ENCODE assay signal across 23 cellular contexts in genomic region chr4:52091811-52092210, GRCh38. TPM values are rescaled to one million over a fixed set of nuclear protein-coding genes. Genes with fewer than 3 reads are reported as not detected.
A peak's percentile ranks its signal among the peaks of the same experiment; 100 is the strongest.
DNase-seq lines count a peak whose midpoint lies in the region; ATAC-seq and TF ChIP-seq lines count a peak whose summit lies in the region.
"Had no signal": no experiment of that assay in that cellular context is flagged by ENCODE, and none has a peak within 500 bp of the region (broad histone marks: within the 10 kb centered on the region; RNA-seq: fewer than 3 reads in every experiment).

No MANE protein-coding gene starts in this region.

- H3K9me3 Mint-ChIP-seq in stimulated activated naive B cell treated with anti-CD40 and anti-IgM and Interleukin-4, amounts not matched to agents 10 μg/mL and 1 μg/mL and 100 μg/mL, for 72 hours: peaks cover 0 to 1% of the 10 kb centered on the region in 2 donors
- H3K9me3 Mint-ChIP-seq: activated naive CD4-positive, alpha-beta T cell treated with anti-CD3 and anti-CD28 coated beads, Interleukin-2, amount 10 ng/mL, durations not matched to agents 7 days and 5 days; activated T-cell treated with anti-CD3 and anti-CD28 coated beads, Interleukin-2, amount 50 U/mL, for 4 hours had no signal

- peak; percentile 62 for ATAC-seq in mucosa of descending colon
- no peak for ATAC-seq in stimulated activated naive B cell treated with anti-CD40 and anti-IgM and Interleukin-4, amounts not matched to agents 10 μg/mL and 1 μg/mL and 100 μg/mL, for 72 hours (replicated peaks)
- ATAC-seq: activated T-cell treated with anti-CD3 and anti-CD28 coated beads, Interleukin-2, amount 50 U/mL, for 4 hours; HCT116; heart left ventricle had no signal

- H2AFZ ChIP-seq in Karpas-422 (ENCODE audit: low read length): no peak overlapping the region

- H3K27me3 Mint-ChIP-seq in stimulated activated naive B cell treated with anti-CD40 and anti-IgM and Interleukin-4, amounts not matched to agents 10 μg/mL and 1 μg/mL and 100 μg/mL, for 72 hours: peaks cover 0 to 5% of the 10 kb centered on the region in 2 donors
- H3K27me3 Mint-ChIP-seq: activated naive CD4-positive, alpha-beta T cell treated with anti-CD3 and anti-CD28 coated beads, Interleukin-2, amount 10 ng/mL, durations not matched to agents 7 days and 5 days had no signal

- H3K4me1 ChIP-seq in Karpas-422 (ENCODE audit: low read length) (0 out of 2 replicates have a peak, but pooled peaks cover 5% of the 10 kb centered on the region), mucosa of descending colon (ENCODE audit: low read depth) (no peaks in the 10 kb centered on the region)
- H3K4me1 ChIP-seq: ascending aorta, esophagus squamous epithelium, heart left ventricle had no signal

- no peak overlapping the region for H3K4me2 ChIP-seq in Karpas-422 (ENCODE audit: low read depth, low read length, poor library complexity, severe bottlenecking)

- TF ChIP-seq CTCF in mucosa of descending colon (IDR thresholded peaks at IDR 0.05): no peak

- intact Hi-C loops in mucosa of descending colon (cut with DNase I, micrococcal nuclease): no loop called here

- no peak overlapping the region for H3K27ac Mint-ChIP-seq in stimulated activated naive B cell treated with anti-CD40 and anti-IgM and Interleukin-4, amounts not matched to agents 10 μg/mL and 1 μg/mL and 100 μg/mL, for 72 hours
- H3K27ac Mint-ChIP-seq: activated naive CD4-positive, alpha-beta T cell treated with anti-CD3 and anti-CD28 coated beads, Interleukin-2, amount 10 ng/mL, durations not matched to agents 7 days and 5 days; CD14-positive monocyte had no signal

- H3K27ac ChIP-seq in Karpas-422 (ENCODE audit: low read length): no peak overlapping the region
- H3K27ac ChIP-seq: ascending aorta, esophagus squamous epithelium, heart left ventricle had no signal

- H3K36me3 Mint-ChIP-seq in stimulated activated naive B cell treated with anti-CD40 and anti-IgM and Interleukin-4, amounts not matched to agents 10 μg/mL and 1 μg/mL and 100 μg/mL, for 72 hours: no peaks in the 10 kb centered on the region
- H3K36me3 Mint-ChIP-seq: activated naive CD4-positive, alpha-beta T cell treated with anti-CD3 and anti-CD28 coated beads, Interleukin-2, amount 10 ng/mL, durations not matched to agents 7 days and 5 days; CD14-positive monocyte had no signal

- no peak overlapping the region for H3K4me3 Mint-ChIP-seq in stimulated activated naive B cell treated with anti-CD40 and anti-IgM and Interleukin-4, amounts not matched to agents 10 μg/mL and 1 μg/mL and 100 μg/mL, for 72 hours
- H3K4me3 Mint-ChIP-seq: activated naive CD4-positive, alpha-beta T cell treated with anti-CD3 and anti-CD28 coated beads, Interleukin-2, amount 10 ng/mL, durations not matched to agents 7 days and 5 days; activated T-cell treated with anti-CD3 and anti-CD28 coated beads, Interleukin-2, amount 50 U/mL, for 4 hours; CD14-positive monocyte had no signal

- no peaks in the 10 kb centered on the region for H3K27me3 ChIP-seq in Karpas-422 (ENCODE audit: low read length)
- H3K27me3 ChIP-seq: ascending aorta, esophagus squamous epithelium, heart left ventricle had no signal

- H4K20me1 ChIP-seq in Karpas-422 (ENCODE audit: insufficient read depth, low read depth, low read length): no peaks in the 10 kb centered on the region

- H3K4me1 Mint-ChIP-seq in stimulated activated naive B cell treated with anti-CD40 and anti-IgM and Interleukin-4, amounts not matched to agents 10 μg/mL and 1 μg/mL and 100 μg/mL, for 72 hours: no peaks in the 10 kb centered on the region
- H3K4me1 Mint-ChIP-seq: activated naive CD4-positive, alpha-beta T cell treated with anti-CD3 and anti-CD28 coated beads, Interleukin-2, amount 10 ng/mL, durations not matched to agents 7 days and 5 days had no signal

- no peak overlapping the region for H3K9ac ChIP-seq in Karpas-422 (ENCODE audit: low read length)

- no peak overlapping the region for H3K4me3 ChIP-seq in Karpas-422 (ENCODE audit: low read length)
- no peak overlapping the region for H3K4me3 ChIP-seq in mucosa of descending colon
- H3K4me3 ChIP-seq: ascending aorta, esophagus squamous epithelium, heart left ventricle had no signal

- DNase-seq in AG08396 (ENCODE audit: low spot score): peak; percentile 15
- DNase-seq in Karpas-422: peak; percentile 25
- DNase-seq in dedifferentiated amniotic fluid mesenchymal stem cell (ENCODE audit: extremely low spot score): peak; percentile 34
- peak in 1 of 3 donors; percentile 17 for DNase-seq in mucosa of descending colon
- DNase-seq in effector CD4-positive, alpha-beta T cell: no peak
- no peak for DNase-seq in DMS 273 treated with DMSO at 0.1 percent for 48 hours (lab: John Stamatoyannopoulos, UW)
- DNase-seq in nucleus accumbens (lab: John Stamatoyannopoulos, UW): no peak
- no peak for DNase-seq in stimulated activated naive B cell treated with anti-CD40 and anti-IgM and Interleukin-4, amounts not matched to agents 10 μg/mL and 1 μg/mL and 100 μg/mL, for 72 hours
- DNase-seq: activated CD4-positive, alpha-beta T cell treated with anti-CD3 and anti-CD28 coated beads for 1 hour; activated CD8-positive, alpha-beta memory T cell treated with anti-CD3 and anti-CD28 coated beads for 24 hours; activated naive CD4-positive, alpha-beta T cell treated with anti-CD3 and anti-CD28 coated beads, Interleukin-2, amount 10 ng/mL, durations not matched to agents 7 days and 5 days; activated T-cell treated with anti-CD3 and anti-CD28 coated beads, Interleukin-2, amount 50 U/mL, for 4 hours; effector CD8-positive, alpha-beta T cell; esophagus squamous epithelium; heart left ventricle; NCI-H1417; NCI-H446 treated with DMSO at 0.1 percent for 48 hours; retina; Right ventricle myocardium superior had no signal

- H3K9me2 ChIP-seq in Karpas-422 (replicated peaks; ENCODE audit: insufficient read depth, low read length): no peaks in the 10 kb centered on the region

- no peaks in the 10 kb centered on the region for H3K9me3 ChIP-seq in Karpas-422 (ENCODE audit: low read length)
- no peaks in the 10 kb centered on the region for H3K9me3 ChIP-seq in mucosa of descending colon
- H3K9me3 ChIP-seq: ascending aorta, esophagus squamous epithelium had no signal

- H3K79me2 ChIP-seq in Karpas-422 (ENCODE audit: low read length): no peaks in the 10 kb centered on the region

- no peaks in the 10 kb centered on the region for H3K36me3 ChIP-seq in Karpas-422 (ENCODE audit: insufficient read depth, low read length)
- no peaks in the 10 kb centered on the region for H3K36me3 ChIP-seq in mucosa of descending colon (ENCODE audit: low read depth)
- H3K36me3 ChIP-seq: ascending aorta, esophagus squamous epithelium, heart left ventricle had no signal

RNA-seq across cellular contexts. Expression of gene SPATA18, which starts 40.7 kb away (rescaled TPM):
- 0.07 TPM in 1 of 2 replicates, not detected in the other for total RNA-seq in Karpas-422 (2014; rRNA removed; shearing (Covaris generic); ENCODE audit: low replicate concordance)
- total RNA-seq in mucosa of descending colon: 10 to 100 TPM in 1 of 3 donors, 1 to 10 TPM in 2; 8.4 to 15.5 (median 8.7) TPM
- total RNA-seq: Daoy had no signal

RNA-seq across cellular contexts. Expression of gene SGCB, which starts 53.7 kb away (rescaled TPM):
- total RNA-seq in Karpas-422 (2014; rRNA removed; shearing (Covaris generic); ENCODE audit: low replicate concordance): 9.6 and 9.8 TPM in 2 replicates
- 10 to 100 TPM; 23.8 to 80.1 (median 24.2) TPM for total RNA-seq in mucosa of descending colon

Comparison
In these comparisons a context has a peak if more than half of its experiments do, and no peak if none do; other contexts are left out.
1. DNase-seq: peak in AG08396 (single experiment), Karpas-422 (single experiment) and dedifferentiated amniotic fluid mesenchymal stem cell (single experiment); none in effector CD4-positive, alpha-beta T cell (single experiment), DMS 273 treated with DMSO at 0.1 percent for 48 hours (single experiment), nucleus accumbens (0 of 56) and stimulated activated naive B cell treated with anti-CD40 and anti-IgM and Interleukin-4, amounts not matched to agents 10 μg/mL and 1 μg/mL and 100 μg/mL, for 72 hours (single experiment).